23 cellular contexts compared by ENCODE assay signal in the genomic region with DNA sequence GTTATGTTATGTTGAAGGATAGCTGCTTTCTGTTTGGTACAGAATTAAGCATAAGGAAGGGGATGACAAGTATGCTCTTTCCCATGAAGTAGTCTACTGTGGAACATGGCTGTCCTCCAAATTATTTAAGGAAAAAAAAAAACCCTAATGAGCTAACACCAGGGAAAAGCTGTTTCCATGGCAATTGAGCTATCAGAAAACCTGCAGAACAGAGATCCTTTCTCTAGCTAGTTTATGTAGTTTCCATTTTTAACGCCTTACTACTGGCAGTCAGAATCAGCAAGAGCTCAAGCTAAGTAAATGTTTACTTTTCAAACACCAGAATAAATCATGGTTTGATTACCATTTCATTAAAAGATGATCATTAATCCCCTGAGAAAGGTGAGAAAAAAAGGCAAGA.
DNase-seq lines count a peak whose midpoint lies in the region; ATAC-seq, FAIRE-seq and TF ChIP-seq lines count a peak whose summit lies in the region.
"Had no signal": no experiment of that assay in that cellular context is flagged by ENCODE, and none has a peak within 500 bp of the region (broad histone marks: within the 10 kb centered on the region; RNA-seq: fewer than 3 reads in every experiment).

No MANE protein-coding gene starts in this region.

- H3K27ac Mint-ChIP-seq in HFFc6: peak overlapping the region; percentile 71
- no peak overlapping the region for H3K27ac Mint-ChIP-seq in activated CD4-positive, alpha-beta memory T cell treated with anti-CD3 and anti-CD28 coated beads, Interleukin-2, amount 10 ng/mL, durations not matched to agents 7 days and 5 days

- POLR2A ChIA-PET in activated CD4-positive, alpha-beta memory T cell treated with anti-CD3 and anti-CD28 coated beads, Interleukin-2, amount 10 ng/mL, durations not matched to agents 7 days and 5 days (lab: Charles Lee): no interaction called here

- H4K20me1 ChIP-seq in smooth muscle cell (ENCODE audit: low read depth): no peaks in the 10 kb centered on the region

- no peaks in the 10 kb centered on the region for H3K79me2 ChIP-seq in smooth muscle cell (ENCODE audit: low read depth)

- H3K27ac ChIP-seq in pancreas: no peak overlapping the region
- H3K27ac ChIP-seq in prostate gland: no peak overlapping the region
- H3K27ac ChIP-seq in smooth muscle cell (ENCODE audit: low read depth): no peak overlapping the region
- no peak overlapping the region for H3K27ac ChIP-seq in tibial nerve
- H3K27ac ChIP-seq: HL-60 had no signal

- H3K9ac ChIP-seq in endocrine pancreas (ENCODE audit: control insufficient read depth, insufficient read depth, low read length) (no peak overlapping the region), smooth muscle cell (ENCODE audit: low read depth) (no peak overlapping the region)

- CTCF ChIA-PET in activated CD4-positive, alpha-beta memory T cell treated with anti-CD3 and anti-CD28 coated beads, Interleukin-2, amount 10 ng/mL, durations not matched to agents 7 days and 5 days (lab: Charles Lee): no interaction called here

- TF ChIP-seq POLR2A in prostate gland (IDR thresholded peaks at IDR 0.05) (no peak), tibial nerve (IDR thresholded peaks at IDR 0.05) (no peak)

- no peak for TF ChIP-seq CTCF in HFFc6 (IDR thresholded peaks at IDR 0.05)
- no peak for TF ChIP-seq CTCF in pancreas (IDR thresholded peaks at IDR 0.05)
- TF ChIP-seq CTCF in prostate gland (IDR thresholded peaks at IDR 0.05): no peak
- TF ChIP-seq CTCF in smooth muscle cell (IDR thresholded peaks at IDR 0.05; ENCODE audit: borderline replicate concordance, insufficient read depth, poor library complexity, severe bottlenecking): no peak
- no peak for TF ChIP-seq CTCF in tibial nerve (IDR thresholded peaks at IDR 0.05)

- no peaks in the 10 kb centered on the region for H3F3A ChIP-seq in smooth muscle cell (ENCODE audit: low read depth)

- no peak for TF ChIP-seq EP300 in tibial nerve (IDR thresholded peaks at IDR 0.05)

- peak overlapping the region; percentile 19 for H3K4me3 ChIP-seq in endocrine pancreas (ENCODE audit: control insufficient read depth, insufficient read depth, low read length)
- no peak overlapping the region for H3K4me3 ChIP-seq in pancreas
- H3K4me3 ChIP-seq in prostate gland: no peak overlapping the region
- no peak overlapping the region for H3K4me3 ChIP-seq in smooth muscle cell
- H3K4me3 ChIP-seq in tibial nerve: no peak overlapping the region

- DNase-seq in HFFc6 (no peak), RPMI7951 (ENCODE audit: low read depth) (peak; percentile 3), pancreas (no peak), prostate gland (ENCODE audit: low spot score) (no peak), smooth muscle cell (lab: John Stamatoyannopoulos, UW; ENCODE audit: unreplicated experiment) (no peak), tibial nerve (ENCODE audit: low spot score in 2 of 2) (no peak)
- no peak for DNase-seq in activated CD4-positive, alpha-beta memory T cell treated with anti-CD3 and anti-CD28 coated beads, Interleukin-2, amount 10 ng/mL, durations not matched to agents 7 days and 5 days
- DNase-seq: BE2C, GF-D8, H7, KBM-7, NCI-H1092, NCI-H1436, NCI-H187 treated with DMSO at 0.1 percent for 48 hours, NCI-H226, NCI-H510A treated with DMSO at 0.1 percent for 48 hours, OCI-M1, SHP77 had no signal

- ATAC-seq in pancreas: peak in 3 of 4 donors; percentile 33 to 71 (median 57)
- ATAC-seq: HepG2 had no signal

- WGBS in pancreas, 2 donors: 10 to 18% methylated on average over 1 of the region's 1 CpG
- 32% methylated on average over 1 of the region's 1 CpG for WGBS in prostate gland
- WGBS in smooth muscle cell (ENCODE audit: low lambda C conversion rate): 96% methylated on average over 1 of the region's 1 CpG
- WGBS in tibial nerve, 2 donors: 17 to 29% methylated on average over 1 of the region's 1 CpG

- H2AFZ ChIP-seq in smooth muscle cell (ENCODE audit: low read depth): no peak overlapping the region

- H3K27me3 ChIP-seq in endocrine pancreas (ENCODE audit: control insufficient read depth, insufficient read depth, low read length) (no peaks in the 10 kb centered on the region), pancreas (no peaks in the 10 kb centered on the region), prostate gland (replicated peaks; ENCODE audit: insufficient read depth) (no peaks in the 10 kb centered on the region), smooth muscle cell (ENCODE audit: low read depth) (no peaks in the 10 kb centered on the region), tibial nerve (no peaks in the 10 kb centered on the region)
- H3K27me3 ChIP-seq: BE2C had no signal

- H3K4me2 ChIP-seq in smooth muscle cell: no peak overlapping the region

- H3K36me3 ChIP-seq in endocrine pancreas (ENCODE audit: control insufficient read depth, insufficient read depth, low read length) (no peaks in the 10 kb centered on the region), pancreas (no peaks in the 10 kb centered on the region), prostate gland (no peaks in the 10 kb centered on the region), smooth muscle cell (ENCODE audit: low read depth) (no peaks in the 10 kb centered on the region), tibial nerve (no peaks in the 10 kb centered on the region)
- H3K36me3 ChIP-seq: BE2C had no signal

- intact Hi-C loops in pancreas (cut with DNase I) (no loop called here), prostate gland (cut with DNase I) (no loop called here)

- H3K36me3 Mint-ChIP-seq in HFFc6 (ENCODE audit: low read depth): peaks cover 17% of the 10 kb centered on the region
- no peaks in the 10 kb centered on the region for H3K36me3 Mint-ChIP-seq in activated CD4-positive, alpha-beta memory T cell treated with anti-CD3 and anti-CD28 coated beads, Interleukin-2, amount 10 ng/mL, durations not matched to agents 7 days and 5 days (ENCODE audit: low read depth)

- no peak for FAIRE-seq in pancreas (lab: Jason Lieb, UNC)
- FAIRE-seq: A204.1, GM19239, HepG2 had no signal

- H3K9me3 ChIP-seq in endocrine pancreas (ENCODE audit: control insufficient read depth, low read length): no peaks in the 10 kb centered on the region
- H3K9me3 ChIP-seq in pancreas: no peaks in the 10 kb centered on the region
- no peaks in the 10 kb centered on the region for H3K9me3 ChIP-seq in prostate gland
- H3K9me3 ChIP-seq in smooth muscle cell (replicated peaks; ENCODE audit: low read depth): no peaks in the 10 kb centered on the region
- no peaks in the 10 kb centered on the region for H3K9me3 ChIP-seq in tibial nerve
- H3K9me3 ChIP-seq: BE2C had no signal

- H3K4me1 ChIP-seq in endocrine pancreas (ENCODE audit: control insufficient read depth, insufficient read depth, low read length): no peaks in the 10 kb centered on the region
- no peaks in the 10 kb centered on the region for H3K4me1 ChIP-seq in pancreas
- no peaks in the 10 kb centered on the region for H3K4me1 ChIP-seq in prostate gland (replicated peaks)
- no peaks in the 10 kb centered on the region for H3K4me1 ChIP-seq in smooth muscle cell (ENCODE audit: low read depth)
- peaks cover 0 to 3% (median 0%) of the 10 kb centered on the region in 4 donors for H3K4me1 ChIP-seq in tibial nerve
- H3K4me1 ChIP-seq: BE2C had no signal

- H3K27me3 Mint-ChIP-seq in HFFc6 (ENCODE audit: insufficient read depth): no peaks in the 10 kb centered on the region
- no peaks in the 10 kb centered on the region for H3K27me3 Mint-ChIP-seq in activated CD4-positive, alpha-beta memory T cell treated with anti-CD3 and anti-CD28 coated beads, Interleukin-2, amount 10 ng/mL, durations not matched to agents 7 days and 5 days

- H3K4me3 Mint-ChIP-seq in HFFc6: no peak overlapping the region; the same call in 1 of the 2 replicates
- H3K4me3 Mint-ChIP-seq in activated CD4-positive, alpha-beta memory T cell treated with anti-CD3 and anti-CD28 coated beads, Interleukin-2, amount 10 ng/mL, durations not matched to agents 7 days and 5 days: no peak overlapping the region

- peaks cover 39% of the 10 kb centered on the region for H3K4me1 Mint-ChIP-seq in HFFc6 (ENCODE audit: low read depth)
- H3K4me1 Mint-ChIP-seq in activated CD4-positive, alpha-beta memory T cell treated with anti-CD3 and anti-CD28 coated beads, Interleukin-2, amount 10 ng/mL, durations not matched to agents 7 days and 5 days: no peaks in the 10 kb centered on the region

- peaks cover 5% of the 10 kb centered on the region; the same call in 1 of the 2 replicates for H3K9me3 Mint-ChIP-seq in HFFc6
- peaks cover 2% of the 10 kb centered on the region for H3K9me3 Mint-ChIP-seq in activated CD4-positive, alpha-beta memory T cell treated with anti-CD3 and anti-CD28 coated beads, Interleukin-2, amount 10 ng/mL, durations not matched to agents 7 days and 5 days
